ENCODE assay signal across 11 cellular contexts in the genomic region with DNA sequence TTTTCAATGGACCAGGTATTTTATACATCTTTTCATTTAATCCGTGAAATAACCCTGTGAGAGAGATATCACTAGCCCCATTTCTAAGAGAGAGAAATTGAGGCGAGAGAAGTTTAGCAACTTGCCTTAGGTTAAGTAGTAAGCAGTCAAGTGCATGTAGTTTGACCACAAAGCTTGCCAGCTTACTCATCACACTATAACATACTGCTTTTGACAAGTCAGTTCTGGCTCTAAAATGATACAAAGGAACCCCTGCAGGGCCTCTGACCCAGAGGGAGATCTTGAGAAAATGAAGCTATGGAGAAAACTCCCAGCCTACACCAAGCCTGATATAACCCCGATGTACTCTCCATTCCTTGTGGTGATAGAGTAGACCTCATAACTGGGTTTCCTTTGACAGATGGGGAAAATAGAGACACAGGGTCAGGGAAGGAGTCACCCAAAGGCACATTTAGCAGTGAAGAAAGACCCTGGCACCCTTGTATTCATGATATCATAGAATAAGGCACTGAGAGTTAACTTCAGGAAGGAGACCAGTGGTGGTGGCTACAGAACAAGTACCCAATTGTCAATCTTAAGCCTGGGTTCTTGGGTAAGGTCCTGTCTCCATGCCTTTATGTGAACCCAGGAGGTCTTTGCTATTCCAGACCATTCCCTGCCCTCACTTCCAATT.
DNase-seq lines count a peak whose midpoint lies in the region; ATAC-seq and TF ChIP-seq lines count a peak whose summit lies in the region.
"Had no signal": no experiment of that assay in that cellular context is flagged by ENCODE, and none has a peak within 500 bp of the region (broad histone marks: within the 10 kb centered on the region; RNA-seq: fewer than 3 reads in every experiment).

No MANE protein-coding gene starts in this region.

- TF ChIP-seq POLR2A in NB4 (IDR thresholded peaks at IDR 0.05; ENCODE audit: extremely low read depth, insufficient read length): no peak

- H3K4me3 ChIP-seq in NB4 (ENCODE audit: low read depth, low read length) (no peak overlapping the region), epithelial cell of esophagus (ENCODE audit: low read length) (no peak overlapping the region)
- H3K4me3 ChIP-seq: adrenal gland, transverse colon had no signal

- TF ChIP-seq CTCF in NB4 (IDR thresholded peaks at IDR 0.05; ENCODE audit: low read depth, low read length) (no peak), epithelial cell of esophagus (IDR thresholded peaks at IDR 0.05; ENCODE audit: insufficient read depth, low read depth, low read length, missing control alignments) (no peak)

- DNase-seq in NB4 (ENCODE audit: low read depth) (peak; percentile 86), epithelial cell of esophagus (ENCODE audit: low read depth) (peak; percentile 76), NCI-H146 (lab: John Stamatoyannopoulos, UW) (no peak), NCI-H2029 (lab: John Stamatoyannopoulos, UW) (no peak), occipital lobe (lab: John Stamatoyannopoulos, UW) (no peak)
- DNase-seq: adrenal gland, H7, transverse colon had no signal

- peak; percentile 51 for ATAC-seq in GM18498 (IDR thresholded peaks at IDR 0.05; ENCODE audit: unreplicated experiment)
- ATAC-seq in GM21360 (IDR thresholded peaks at IDR 0.05; ENCODE audit: unreplicated experiment): peak; percentile 70
- ATAC-seq in HG02970 (IDR thresholded peaks at IDR 0.05; ENCODE audit: low FRiP score, unreplicated experiment): no peak

Comparison
In these comparisons a context has a peak if more than half of its experiments do, and no peak if none do; other contexts are left out.
1. DNase-seq: peak in NB4 (single experiment) and epithelial cell of esophagus (single experiment); none in NCI-H146 (single experiment), NCI-H2029 (single experiment) and occipital lobe (single experiment).